8 cellular contexts compared by ENCODE assay signal in genomic region chr3:160027541-160028195, GRCh38. TPM values are rescaled to one million over a fixed set of nuclear protein-coding genes. Genes with fewer than 3 reads are reported as not detected.
DNase-seq lines count a peak whose midpoint lies in the region; ATAC-seq lines count a peak whose summit lies in the region.

No MANE protein-coding gene starts in this region.

- H3K27ac Mint-ChIP-seq in activated naive CD4-positive, alpha-beta T cell treated with anti-CD3 and anti-CD28 coated beads for 36 hours, result peak overlapping the region; percentile 32
- H3K27ac Mint-ChIP-seq in dendritic cell treated with granulocyte-macrophage colony-stimulating factor and Interleukin-4, amounts not matched to agents 40 ng/mL and 50 ng/mL, for 4 days, result peak overlapping the region; percentile 16

- intact Hi-C loops in activated naive CD4-positive, alpha-beta T cell treated with anti-CD3 and anti-CD28 coated beads for 36 hours (cut with micrococcal nuclease), result loop anchor here (1.0 to 5.0 kb wide), 2 partner anchors 422 to 540 kb away; partner anchors contain the start of genes KPNA4 and TRIM59
- intact Hi-C loops in dendritic cell treated with granulocyte-macrophage colony-stimulating factor and Interleukin-4, amounts not matched to agents 40 ng/mL and 50 ng/mL, for 4 days (cut with micrococcal nuclease), result no loop called here

- peaks cover 12% of the 10 kb centered on the region for H3K4me1 Mint-ChIP-seq in activated naive CD4-positive, alpha-beta T cell treated with anti-CD3 and anti-CD28 coated beads for 36 hours (ENCODE audit: low read depth)
- H3K4me1 Mint-ChIP-seq in dendritic cell treated with granulocyte-macrophage colony-stimulating factor and Interleukin-4, amounts not matched to agents 40 ng/mL and 50 ng/mL, for 4 days (ENCODE audit: low read depth), result peaks cover 16% of the 10 kb centered on the region

- no peaks in the 10 kb centered on the region for H3K36me3 ChIP-seq in HAP-1 (replicated peaks)

- no peaks in the 10 kb centered on the region for H3K36me3 Mint-ChIP-seq in activated naive CD4-positive, alpha-beta T cell treated with anti-CD3 and anti-CD28 coated beads for 36 hours (ENCODE audit: low read depth)
- H3K36me3 Mint-ChIP-seq in dendritic cell treated with granulocyte-macrophage colony-stimulating factor and Interleukin-4, amounts not matched to agents 40 ng/mL and 50 ng/mL, for 4 days (ENCODE audit: low read depth), result no peaks in the 10 kb centered on the region

- no peak overlapping the region for H3K4me3 ChIP-seq in HAP-1

- CTCF ChIA-PET in activated naive CD4-positive, alpha-beta T cell treated with anti-CD3 and anti-CD28 coated beads for 36 hours (lab: Charles Lee), result interaction anchor here (1.4 kb wide), 2 partner anchors 18 to 24 kb away, joined by 3 to 4 read pairs; no protein-coding TSS in a partner anchor

- H3K27me3 ChIP-seq in HAP-1 (ENCODE audit: low read depth), result no peaks in the 10 kb centered on the region

- H3K4me1 ChIP-seq in HAP-1, result no peaks in the 10 kb centered on the region

- no peaks in the 10 kb centered on the region for H3K9me3 ChIP-seq in HAP-1

- in situ Hi-C loops in HAP-1 (cut with MboI; ENCODE audit: low sequenced_read_pairs), result no loop called here

- DNase-seq in activated naive CD4-positive, alpha-beta T cell treated with anti-CD3 and anti-CD28 coated beads for 36 hours, result peak; percentile 24
- DNase-seq in activated naive CD4-positive, alpha-beta T cell (lab: John Stamatoyannopoulos, UW), result no peak
- peak; percentile 71 for DNase-seq in NCI-H2196 treated with DMSO at 0.1 percent for 48 hours (lab: John Stamatoyannopoulos, UW; ENCODE audit: unreplicated experiment)
- DNase-seq in foreskin melanocyte, result no peak
- DNase-seq in 8988T, result no peak
- no peak for DNase-seq in HAP-1 (ENCODE audit: low spot score in 2 of 2)

- H3K9me3 Mint-ChIP-seq in activated naive CD4-positive, alpha-beta T cell treated with anti-CD3 and anti-CD28 coated beads for 36 hours, result no peaks in the 10 kb centered on the region
- H3K9me3 Mint-ChIP-seq in dendritic cell treated with granulocyte-macrophage colony-stimulating factor and Interleukin-4, amounts not matched to agents 40 ng/mL and 50 ng/mL, for 4 days, result no peaks in the 10 kb centered on the region

- no peaks in the 10 kb centered on the region for H3K27me3 Mint-ChIP-seq in activated naive CD4-positive, alpha-beta T cell treated with anti-CD3 and anti-CD28 coated beads for 36 hours (ENCODE audit: low read depth)
- no peaks in the 10 kb centered on the region for H3K27me3 Mint-ChIP-seq in dendritic cell treated with granulocyte-macrophage colony-stimulating factor and Interleukin-4, amounts not matched to agents 40 ng/mL and 50 ng/mL, for 4 days

- no peak overlapping the region for H3K4me3 Mint-ChIP-seq in activated naive CD4-positive, alpha-beta T cell treated with anti-CD3 and anti-CD28 coated beads for 36 hours
- no peak overlapping the region for H3K4me3 Mint-ChIP-seq in dendritic cell treated with granulocyte-macrophage colony-stimulating factor and Interleukin-4, amounts not matched to agents 40 ng/mL and 50 ng/mL, for 4 days

- peak; percentile 89 for ATAC-seq in HG02759 (IDR thresholded peaks at IDR 0.05; ENCODE audit: unreplicated experiment)

RNA-seq across cellular contexts. Expression of gene IL12A, which starts 39.0 kb away (rescaled TPM):
- total RNA-seq in activated naive CD4-positive, alpha-beta T cell treated with anti-CD3 and anti-CD28 coated beads for 36 hours, result not detected

Comparison
In these comparisons a context has a peak if more than half of its experiments do, and no peak if none do; other contexts are left out.
1. DNase-seq: peak in activated naive CD4-positive, alpha-beta T cell treated with anti-CD3 and anti-CD28 coated beads for 36 hours (single experiment) and NCI-H2196 treated with DMSO at 0.1 percent for 48 hours (single experiment); none in activated naive CD4-positive, alpha-beta T cell (0 of 4), foreskin melanocyte (single experiment), 8988T (single experiment) and HAP-1 (0 of 2).